In the genomic region with DNA sequence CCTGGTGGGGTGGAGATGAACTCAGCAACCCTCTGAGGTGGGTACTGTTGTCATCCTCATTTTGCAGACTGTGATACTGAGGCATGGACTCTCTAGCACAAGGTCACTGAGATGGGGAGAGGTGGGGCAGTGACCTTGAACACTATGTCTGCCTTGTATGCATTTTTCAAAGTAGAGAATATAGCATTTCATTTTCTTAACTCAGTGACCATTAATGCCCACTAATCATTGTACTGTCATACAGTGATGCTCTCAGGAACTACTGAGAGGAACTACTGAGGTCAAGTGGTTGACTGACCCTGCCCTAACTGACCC, we compare ENCODE assay signal across 9 cellular contexts. TPM values are rescaled to one million over a fixed set of nuclear protein-coding genes. Genes with fewer than 3 reads are reported as not detected.
DNase-seq lines count a peak whose midpoint lies in the region; ATAC-seq, FAIRE-seq and TF ChIP-seq lines count a peak whose summit lies in the region.
"Had no signal": no experiment of that assay in that cellular context is flagged by ENCODE, and none has a peak within 500 bp of the region (broad histone marks: within the 10 kb centered on the region; RNA-seq: fewer than 3 reads in every experiment).

No MANE protein-coding gene starts in this region.

- intact Hi-C loops in endothelial cell of umbilical vein (cut with micrococcal nuclease) = loop anchor here (1.0 to 5.0 kb wide), 5 partner anchors 17 to 765 kb away; a partner anchor contains a TSS
- intact Hi-C loops in gastrocnemius medialis (cut with DNase I; ENCODE audit: low total_unique reads) = loop anchor here (2.0 to 5.0 kb wide), 2 partner anchors 17 to 700 kb away; a partner anchor contains a TSS

- H3K27me3 ChIP-seq in SJCRH30 (no peaks in the 10 kb centered on the region), endothelial cell of umbilical vein (ENCODE audit: control insufficient read depth in 2 of 2, insufficient read depth in 2 of 2, low read length in 2 of 2) (no peaks in the 10 kb centered on the region), gastrocnemius medialis (no peaks in the 10 kb centered on the region)

- no peak for DNase-seq in GM12864 (ENCODE audit: low read depth)
- no peak for DNase-seq in SJCRH30
- DNase-seq in endothelial cell of umbilical vein (ENCODE audit: low read depth, low spot score) = no peak
- no peak for DNase-seq in gastrocnemius medialis
- DNase-seq in NCI-H226 = no peak
- DNase-seq in medulla oblongata (ENCODE audit: extremely low spot score) = no peak
- DNase-seq: activated CD8-positive, alpha-beta memory T cell treated with anti-CD3 and anti-CD28 coated beads, Interleukin-2, amount 50 U/mL, for 4 hours had no signal

- peaks cover 12% of the 10 kb centered on the region for H3K36me3 ChIP-seq in SJCRH30
- H3K36me3 ChIP-seq in endothelial cell of umbilical vein (ENCODE audit: control insufficient read depth in 2 of 2, extremely low read depth in 1 of 2, insufficient read depth in 2 of 2, low read length in 2 of 2) = peaks cover 0 to 2% of the 10 kb centered on the region in 2 experiments
- H3K36me3 ChIP-seq in gastrocnemius medialis = peaks cover 0 to 10% of the 10 kb centered on the region in 2 donors

- TF ChIP-seq POLR2A in endothelial cell of umbilical vein (IDR thresholded peaks at IDR 0.05; ENCODE audit: low read depth, low read length) = no peak
- no peak for TF ChIP-seq POLR2A in gastrocnemius medialis (IDR thresholded peaks at IDR 0.05)

- H3K9ac ChIP-seq in endothelial cell of umbilical vein (replicated peaks; ENCODE audit: extremely low read depth, insufficient read depth, low read length) = peak overlapping the region; percentile 97

- H3K4me2 ChIP-seq in endothelial cell of umbilical vein (ENCODE audit: insufficient read depth, low read length) = peak overlapping the region; percentile 93

- FAIRE-seq in endothelial cell of umbilical vein (lab: Jason Lieb, UNC) = no peak

- no peak overlapping the region for H2AFZ ChIP-seq in endothelial cell of umbilical vein (ENCODE audit: low read depth, low read length)

- H3K4me3 ChIP-seq in GM12864 (ENCODE audit: low read depth, low read length) = peak overlapping the region; percentile 98; the same call in 1 of the 2 replicates
- H3K4me3 ChIP-seq in SJCRH30 = peak overlapping the region; percentile 94
- peak overlapping the region in 2 of 3 experiments; percentile 24 to 98 for H3K4me3 ChIP-seq in endothelial cell of umbilical vein (replicated peaks in 1 of 3; ENCODE audit: insufficient read depth in 1 of 3, low read depth in 1 of 3, low read length in 3 of 3)
- H3K4me3 ChIP-seq in gastrocnemius medialis = peak overlapping the region in 2 of 4 donors; percentile 90 to 95

- peaks cover 66% of the 10 kb centered on the region for H3K79me2 ChIP-seq in endothelial cell of umbilical vein (ENCODE audit: control insufficient read depth, insufficient read depth, low read length)

- no peak for ATAC-seq in gastrocnemius medialis
- ATAC-seq in HG02973 (IDR thresholded peaks at IDR 0.05; ENCODE audit: unreplicated experiment) = no peak
- ATAC-seq in GM18498 (IDR thresholded peaks at IDR 0.05; ENCODE audit: unreplicated experiment) = no peak

- CTCF ChIA-PET in endothelial cell of umbilical vein (lab: Charles Lee) = interaction anchor here (0.8 to 1.4 kb wide), 2 partner anchors 9 to 16 kb away, joined by 3 to 6 read pairs; no protein-coding TSS in a partner anchor

- TF ChIP-seq CTCF in GM12864 (IDR thresholded peaks at IDR 0.05; ENCODE audit: low read depth, low read length, missing control alignments) = no peak
- TF ChIP-seq CTCF in endothelial cell of umbilical vein (IDR thresholded peaks at IDR 0.05; ENCODE audit: extremely low read depth in 1 of 2, insufficient read depth in 1 of 2, low read depth in 1 of 2, low read length in 2 of 2) = no peak
- TF ChIP-seq CTCF in gastrocnemius medialis (IDR thresholded peaks at IDR 0.05 in 4 of 5, conservative IDR thresholded peaks at IDR 0.05 in 1 of 5) = no peak

- dilution Hi-C loops in endothelial cell of umbilical vein (cut with MboI; ENCODE audit: extremely low pct_ligation_motif_present, low sequenced_read_pairs) = no loop called here

- POLR2A ChIA-PET in endothelial cell of umbilical vein (lab: Charles Lee) = no interaction called here

- in situ Hi-C loops in gastrocnemius medialis (cut with MboI; ENCODE audit: low sequenced_read_pairs in 4 of 4) = no loop called here

- H3K4me1 ChIP-seq in SJCRH30 = peaks cover 5% of the 10 kb centered on the region; the same call in 1 of the 2 replicates
- peaks cover 31% of the 10 kb centered on the region for H3K4me1 ChIP-seq in endothelial cell of umbilical vein (ENCODE audit: control insufficient read depth, extremely low read depth, insufficient read depth, low read length)
- peaks cover 33 to 37% of the 10 kb centered on the region in 2 donors for H3K4me1 ChIP-seq in gastrocnemius medialis

- BruUV-seq in endothelial cell of umbilical vein (replicated peaks; lab: Mats Ljungman, UMichigan) = no TSS peak

- H3K9me1 ChIP-seq in endothelial cell of umbilical vein (replicated peaks; ENCODE audit: control insufficient read depth, extremely low read depth, insufficient read depth, low read length) = no peaks in the 10 kb centered on the region

- no peaks in the 10 kb centered on the region for H3K9me3 ChIP-seq in SJCRH30 (replicated peaks)
- H3K9me3 ChIP-seq in endothelial cell of umbilical vein (replicated peaks; ENCODE audit: control insufficient read depth, insufficient read depth, low read length) = no peaks in the 10 kb centered on the region
- no peaks in the 10 kb centered on the region for H3K9me3 ChIP-seq in gastrocnemius medialis

- H3K27ac ChIP-seq in SJCRH30 = peak overlapping the region; percentile 93
- peak overlapping the region; percentile 80 for H3K27ac ChIP-seq in endothelial cell of umbilical vein (ENCODE audit: insufficient read depth, low read depth, low read length)
- peak overlapping the region; percentile 89 to 95 (median 94) for H3K27ac ChIP-seq in gastrocnemius medialis

- no peaks in the 10 kb centered on the region for H4K20me1 ChIP-seq in endothelial cell of umbilical vein (replicated peaks; ENCODE audit: control insufficient read depth, extremely low read depth, insufficient read depth, low read length)

TF ChIP-seq in endothelial cell of umbilical vein, 7 proteins besides CTCF, POLR2A, EP300 and RAD21:
- TF ChIP-seq MYC (IDR thresholded peaks at IDR 0.05; ENCODE audit: low read depth, low read length) (no peak), JUN (IDR thresholded peaks at IDR 0.05; ENCODE audit: borderline replicate concordance, insufficient read depth, insufficient read length, low read depth) (no peak), FOS (IDR thresholded peaks at IDR 0.05; ENCODE audit: borderline replicate concordance, insufficient read depth, low read length) (no peak), GATA2 (IDR thresholded peaks at IDR 0.05; ENCODE audit: insufficient read depth, insufficient read length, low read depth, low read length) (no peak), POLR2AphosphoS5 (IDR thresholded peaks at IDR 0.05; ENCODE audit: insufficient read depth, low read depth, low read length) (no peak), EZH2 (IDR thresholded peaks at IDR 0.05; ENCODE audit: borderline replicate concordance, low read depth, low read length, severe bottlenecking) (no peak)
- TF ChIP-seq, protein P1, sequence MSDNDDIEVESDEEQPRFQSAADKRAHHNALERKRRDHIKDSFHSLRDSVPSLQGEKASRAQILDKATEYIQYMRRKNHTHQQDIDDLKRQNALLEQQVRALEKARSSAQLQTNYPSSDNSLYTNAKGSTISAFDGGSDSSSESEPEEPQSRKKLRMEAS (IDR thresholded peaks at IDR 0.05; ENCODE audit: insufficient read depth, insufficient read length) = no peak

RNA-seq across cellular contexts. Expression of a gene that starts 2.1 kb away (rescaled TPM):
- 10.5 and 13.7 TPM in 2 replicates for total RNA-seq in SJCRH30 (2014; rRNA removed; shearing (Covaris generic))
- total RNA-seq in endothelial cell of umbilical vein (30.2 and 31.0 TPM in 2 replicates), gastrocnemius medialis (10 to 100 TPM; 13.0 to 34.6 (median 22.5) TPM)
- polyA plus RNA-seq in endothelial cell of umbilical vein = 26.2 and 27.3 TPM in 2 replicates
- polyA plus RNA-seq in endothelial cell of umbilical vein (2011; cell fraction: cytosol; rRNA removed) = 15.6 and 19.0 TPM in 2 replicates
- polyA plus RNA-seq in endothelial cell of umbilical vein (2011; cell fraction: nucleus; rRNA removed) = 95.0 and 140 TPM in 2 replicates
- 24.8 and 27.0 TPM in 2 replicates for polyA plus RNA-seq in endothelial cell of umbilical vein (2012)
- polyA minus RNA-seq in endothelial cell of umbilical vein = 18.5 and 21.9 TPM in 2 replicates
- 19.9 TPM for polyA minus RNA-seq in endothelial cell of umbilical vein (2011; cell fraction: cytosol; rRNA and poly(A)+ RNA removed)
- 57.3 and 59.8 TPM in 2 replicates for polyA minus RNA-seq in endothelial cell of umbilical vein (2011; cell fraction: nucleus; rRNA and poly(A)+ RNA removed)

RNA-seq across cellular contexts. Expression of a gene that starts 2.2 kb away (rescaled TPM):
- total RNA-seq in SJCRH30 (2014; rRNA removed; shearing (Covaris generic)) = 55.7 and 65.0 TPM in 2 replicates
- total RNA-seq in endothelial cell of umbilical vein (30.8 and 39.8 TPM in 2 replicates), gastrocnemius medialis (10 to 100 TPM; 30.1 to 43.9 (median 34.0) TPM)
- 160 and 203 TPM in 2 replicates for polyA plus RNA-seq in endothelial cell of umbilical vein
- polyA plus RNA-seq in endothelial cell of umbilical vein (2011; cell fraction: cytosol; rRNA removed) = 72.9 TPM in 2 replicates
- 83.2 and 96.9 TPM in 2 replicates for polyA plus RNA-seq in endothelial cell of umbilical vein (2011; cell fraction: nucleus; rRNA removed)
- polyA plus RNA-seq in endothelial cell of umbilical vein (2012) = 44.5 and 55.3 TPM in 2 replicates
- 148 and 155 TPM in 2 replicates for polyA minus RNA-seq in endothelial cell of umbilical vein
- polyA minus RNA-seq in endothelial cell of umbilical vein (2011; cell fraction: cytosol; rRNA and poly(A)+ RNA removed) = 22.0 TPM
- polyA minus RNA-seq in endothelial cell of umbilical vein (2011; cell fraction: nucleus; rRNA and poly(A)+ RNA removed) = 37.7 and 53.0 TPM in 2 replicates

RNA-seq across cellular contexts. Expression of a gene that starts 16.9 kb away (rescaled TPM):
- 1.8 and 2.3 TPM in 2 replicates for total RNA-seq in SJCRH30 (2014; rRNA removed; shearing (Covaris generic))
- 3.4 and 3.7 TPM in 2 replicates for total RNA-seq in endothelial cell of umbilical vein
- 0.80 and 0.97 TPM in 2 replicates for polyA plus RNA-seq in endothelial cell of umbilical vein
- 0.18 and 0.32 TPM in 2 replicates for polyA plus RNA-seq in endothelial cell of umbilical vein (2011; cell fraction: cytosol; rRNA removed)
- 4.3 and 5.7 TPM in 2 replicates for polyA plus RNA-seq in endothelial cell of umbilical vein (2011; cell fraction: nucleus; rRNA removed)
- 0.52 and 0.80 TPM in 2 replicates for polyA plus RNA-seq in endothelial cell of umbilical vein (2012)
- polyA minus RNA-seq in endothelial cell of umbilical vein = 1.4 and 1.7 TPM in 2 replicates
- polyA minus RNA-seq in endothelial cell of umbilical vein (2011; cell fraction: cytosol; rRNA and poly(A)+ RNA removed) = 1.1 TPM
- 7.6 and 8.3 TPM in 2 replicates for polyA minus RNA-seq in endothelial cell of umbilical vein (2011; cell fraction: nucleus; rRNA and poly(A)+ RNA removed)
- 1 to 10 TPM; 1.6 to 3.8 (median 1.6) TPM for total RNA-seq in gastrocnemius medialis
